Comparison of ENCODE assay signal across 9 cellular contexts in the genomic region with DNA sequence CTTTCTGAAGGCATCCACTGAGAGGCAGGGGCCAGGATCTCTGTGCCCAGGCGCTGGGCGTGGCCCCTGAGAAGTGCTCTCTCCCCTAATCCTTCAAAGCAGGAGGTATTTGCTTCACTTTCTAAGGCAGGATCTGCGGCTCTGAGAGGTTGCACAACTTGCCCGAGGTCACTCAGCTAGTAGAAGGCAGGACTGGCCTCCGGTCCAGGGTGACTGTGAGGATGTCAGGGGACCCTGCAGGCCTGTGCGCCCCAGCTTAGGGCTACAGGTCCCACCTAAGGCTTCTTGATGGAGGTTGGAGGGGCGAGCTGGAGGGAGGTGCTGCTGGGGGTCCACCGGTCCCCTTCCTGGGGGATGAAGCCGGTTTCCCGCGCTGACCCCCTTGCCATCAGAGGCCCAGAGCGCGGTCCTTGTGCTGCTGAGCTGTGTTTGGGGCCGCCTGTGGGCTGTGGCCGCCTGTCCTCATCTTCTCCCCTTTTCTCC. TPM values are rescaled to one million over a fixed set of nuclear protein-coding genes. Genes with fewer than 3 reads are reported as not detected.
DNase-seq lines count a peak whose midpoint lies in the region; ATAC-seq and TF ChIP-seq lines count a peak whose summit lies in the region.
"Had no signal": no experiment of that assay in that cellular context is flagged by ENCODE, and none has a peak within 500 bp of the region (broad histone marks: within the 10 kb centered on the region; RNA-seq: fewer than 3 reads in every experiment).

No MANE protein-coding gene starts in this region.

- H2AFZ ChIP-seq in fibroblast of lung (ENCODE audit: low read length): peak overlapping the region; percentile 17

- no peak overlapping the region for H3K4me3 ChIP-seq in Caco-2 (ENCODE audit: low read depth, low read length)
- H3K4me3 ChIP-seq in SJCRH30: peak overlapping the region; percentile 35
- no peak overlapping the region for H3K4me3 ChIP-seq in fibroblast of lung (replicated peaks in 1 of 4; ENCODE audit: control extremely low read depth in 1 of 4, insufficient read depth in 1 of 4, low read depth in 3 of 4, low read length in 4 of 4)

- H3K27me3 Mint-ChIP-seq in Caco-2 (ENCODE audit: insufficient read depth, unreplicated experiment): no peaks in the 10 kb centered on the region
- H3K27me3 Mint-ChIP-seq in natural killer cell treated with Interleukin-12 subunit alpha and Interleukin-12 subunit beta and Interleukin-15 and Interleukin-18, amount 100 ng/mL, for 72 hours: peaks cover 0 to 22% of the 10 kb centered on the region in 2 donors

- H3K9me3 Mint-ChIP-seq in Caco-2 (ENCODE audit: unreplicated experiment): no peaks in the 10 kb centered on the region
- H3K9me3 Mint-ChIP-seq in natural killer cell treated with Interleukin-12 subunit alpha and Interleukin-12 subunit beta and Interleukin-15 and Interleukin-18, amount 100 ng/mL, for 72 hours: no peaks in the 10 kb centered on the region
- H3K9me3 Mint-ChIP-seq: naive B cell had no signal

- no peaks in the 10 kb centered on the region for H4K20me1 ChIP-seq in fibroblast of lung (ENCODE audit: control insufficient read depth, extremely low read depth, insufficient read depth, low read length)

- peak overlapping the region; percentile 66 for H3K27ac Mint-ChIP-seq in Caco-2 (ENCODE audit: unreplicated experiment)
- H3K27ac Mint-ChIP-seq in natural killer cell treated with Interleukin-12 subunit alpha and Interleukin-12 subunit beta and Interleukin-15 and Interleukin-18, amount 100 ng/mL, for 72 hours: no peak overlapping the region

- H3K4me1 ChIP-seq in Caco-2 (peaks cover 19% of the 10 kb centered on the region), SJCRH30 (peaks cover 17% of the 10 kb centered on the region), fibroblast of lung (ENCODE audit: control insufficient read depth, extremely low read depth, insufficient read depth, low read length) (no peaks in the 10 kb centered on the region)

- H3K4me2 ChIP-seq in fibroblast of lung (ENCODE audit: extremely low read depth, insufficient read depth, low read length): no peak overlapping the region

- H3K27me3 ChIP-seq in Caco-2 (replicated peaks; ENCODE audit: control insufficient read depth, insufficient read depth, low read length) (no peaks in the 10 kb centered on the region), SJCRH30 (no peaks in the 10 kb centered on the region), fibroblast of lung (ENCODE audit: control insufficient read depth, insufficient read depth, low read length) (no peaks in the 10 kb centered on the region)

- BruUV-seq in Caco-2 (replicated peaks; lab: Mats Ljungman, UMichigan): no TSS peak

- H3K4me1 Mint-ChIP-seq in Caco-2 (ENCODE audit: low read depth, unreplicated experiment): peaks cover 15% of the 10 kb centered on the region
- H3K4me1 Mint-ChIP-seq in natural killer cell treated with Interleukin-12 subunit alpha and Interleukin-12 subunit beta and Interleukin-15 and Interleukin-18, amount 100 ng/mL, for 72 hours (ENCODE audit: low read depth in 2 of 2): no peaks in the 10 kb centered on the region

- H3K36me3 ChIP-seq in Caco-2 (ENCODE audit: control insufficient read depth, insufficient read depth, low read length): no peaks in the 10 kb centered on the region
- H3K36me3 ChIP-seq in SJCRH30: no peaks in the 10 kb centered on the region
- no peaks in the 10 kb centered on the region for H3K36me3 ChIP-seq in fibroblast of lung (ENCODE audit: control insufficient read depth, insufficient read depth, low read length)

- TF ChIP-seq CTCF in Caco-2 (IDR thresholded peaks at IDR 0.05; ENCODE audit: insufficient read depth in 1 of 2, low read depth in 1 of 2, low read length in 1 of 2, severe bottlenecking in 1 of 2, unreplicated experiment in 1 of 2) (no peak), fibroblast of lung (conservative IDR thresholded peaks at IDR 0.05 in 1 of 2, IDR thresholded peaks at IDR 0.05 in 1 of 2; ENCODE audit: low read depth in 1 of 2, low read length in 2 of 2) (no peak)

- H3K27ac ChIP-seq in SJCRH30: peak overlapping the region; percentile 97
- H3K27ac ChIP-seq in fibroblast of lung (ENCODE audit: insufficient read depth, low read length): no peak overlapping the region

- CTCF ChIA-PET in Caco-2 (lab: Charles Lee): interaction anchor here (0.6 to 1.9 kb wide), 3 partner anchors 25 to 483 kb away, joined by 3 to 5 read pairs (median 4); no protein-coding TSS in a partner anchor

- H3K9ac ChIP-seq in fibroblast of lung (ENCODE audit: insufficient read depth, low read length): no peak overlapping the region

- POLR2A ChIA-PET in Caco-2 (lab: Charles Lee): interaction anchor here (0.6 kb wide), 1 partner anchor 17 kb away, joined by 4 read pairs; no protein-coding TSS in a partner anchor

- H3K4me3 Mint-ChIP-seq in Caco-2 (ENCODE audit: unreplicated experiment): peak overlapping the region; percentile 32
- no peak overlapping the region for H3K4me3 Mint-ChIP-seq in natural killer cell treated with Interleukin-12 subunit alpha and Interleukin-12 subunit beta and Interleukin-15 and Interleukin-18, amount 100 ng/mL, for 72 hours

- H3K36me3 Mint-ChIP-seq in Caco-2 (ENCODE audit: insufficient read depth, unreplicated experiment): peaks cover 5% of the 10 kb centered on the region
- H3K36me3 Mint-ChIP-seq in natural killer cell treated with Interleukin-12 subunit alpha and Interleukin-12 subunit beta and Interleukin-15 and Interleukin-18, amount 100 ng/mL, for 72 hours: no peaks in the 10 kb centered on the region
- H3K36me3 Mint-ChIP-seq: naive B cell had no signal

- no peaks in the 10 kb centered on the region for H3K79me2 ChIP-seq in fibroblast of lung (ENCODE audit: control insufficient read depth, insufficient read depth, low read length)

- DNase-seq in Caco-2: peak; percentile 58 to 73
- peak in 1 of 2 experiments; percentile 38 for DNase-seq in SJCRH30
- DNase-seq in fibroblast of lung (ENCODE audit: low read depth in 2 of 2): peak; percentile 22 to 57
- peak; percentile 17 for DNase-seq in pons (ENCODE audit: low spot score)
- no peak for DNase-seq in NCI-H2227 treated with DMSO at 0.1 percent for 48 hours (lab: John Stamatoyannopoulos, UW)
- DNase-seq in left colon: no peak
- DNase-seq in natural killer cell treated with Interleukin-12 subunit alpha and Interleukin-12 subunit beta and Interleukin-15 and Interleukin-18, amount 100 ng/mL, for 72 hours (ENCODE audit: low spot score): no peak
- DNase-seq: naive B cell had no signal

- intact Hi-C loops in Caco-2 (cut with micrococcal nuclease; ENCODE audit: unreplicated experiment) (no loop called here), left colon (cut with DNase I, micrococcal nuclease) (no loop called here)

- H3K9me3 ChIP-seq in Caco-2: no peaks in the 10 kb centered on the region
- no peaks in the 10 kb centered on the region for H3K9me3 ChIP-seq in SJCRH30 (replicated peaks)
- no peaks in the 10 kb centered on the region for H3K9me3 ChIP-seq in fibroblast of lung (ENCODE audit: control insufficient read depth, insufficient read depth, low read depth, low read length)

- ATAC-seq in GM18907 (IDR thresholded peaks at IDR 0.05; ENCODE audit: unreplicated experiment) (no peak), left colon (no peak)
- no peak for ATAC-seq in natural killer cell treated with Interleukin-12 subunit alpha and Interleukin-12 subunit beta and Interleukin-15 and Interleukin-18, amount 100 ng/mL, for 72 hours

RNA-seq across cellular contexts. Expression of gene SMIM38, which starts 1.0 kb away (rescaled TPM):
- total RNA-seq in Caco-2 (2022) (0.12 and 0.66 TPM in 2 replicates), fibroblast of lung (0.33 and 0.51 TPM in 2 replicates), left colon (under 1 TPM; 0.22 to 0.70 TPM)
- total RNA-seq in SJCRH30 (2014; rRNA removed; shearing (Covaris generic)): 0.30 and 0.40 TPM in 2 replicates
- polyA plus RNA-seq in fibroblast of lung: 0.06 TPM in 1 of 2 replicates, not detected in the other
- polyA plus RNA-seq in fibroblast of lung (2012): not detected in 2 replicates
- not detected in 2 replicates for polyA minus RNA-seq in fibroblast of lung (ENCODE audit: low replicate concordance)
- total RNA-seq in natural killer cell treated with Interleukin-12 subunit alpha and Interleukin-12 subunit beta and Interleukin-15 and Interleukin-18, amount 100 ng/mL, for 72 hours: under 1 TPM in 1 of 2 donors, not detected in 1; 0.89 TPM

Comparison
In these comparisons a context has a peak if more than half of its experiments do, and no peak if none do; other contexts are left out.
1. DNase-seq: peak in Caco-2 (2 of 2), fibroblast of lung (2 of 2) and pons (single experiment); none in NCI-H2227 treated with DMSO at 0.1 percent for 48 hours (single experiment), left colon (0 of 2) and natural killer cell treated with Interleukin-12 subunit alpha and Interleukin-12 subunit beta and Interleukin-15 and Interleukin-18, amount 100 ng/mL, for 72 hours (single experiment).